Comparison of ENCODE assay signal across 8 cellular contexts in genomic region chr15:76336254-76337046, GRCh38. TPM values are rescaled to one million over a fixed set of nuclear protein-coding genes. Genes with fewer than 3 reads are reported as not detected.
A peak's percentile ranks its signal among the peaks of the same experiment; 100 is the strongest.
DNase-seq lines count a peak whose midpoint lies in the region; ATAC-seq, FAIRE-seq and TF ChIP-seq lines count a peak whose summit lies in the region.

Gene ISL2 (plus strand): TSS chr15:76336773. CDS start chr15:76336884, 111 bp downstream.

- H3K27me3 Mint-ChIP-seq in CD14-positive monocyte (ENCODE audit: low read depth in 3 of 3), result peaks cover 74 to 88% (median 85%) of the 10 kb centered on the region in 3 donors

- TF ChIP-seq POLR2A in Raji (IDR thresholded peaks at IDR 0.05; ENCODE audit: insufficient read depth, low read depth, low read length), result peak; percentile 57

- H3K4me1 Mint-ChIP-seq in CD14-positive monocyte, result peaks cover 62% of the 10 kb centered on the region

- H3K9me3 ChIP-seq in small intestine (ENCODE audit: control insufficient read depth, low read depth), result no peaks in the 10 kb centered on the region

- peaks cover 0 to 53% (median 39%) of the 10 kb centered on the region in 7 donors for H3K9me3 Mint-ChIP-seq in CD14-positive monocyte

- H3K27ac ChIP-seq in small intestine (ENCODE audit: low read depth in 1 of 2, low read length in 1 of 2), result peak within 1 kb of the TSS in 1 of 2 donors; percentile 78

- DNase-seq in CD14-positive monocyte (ENCODE audit: low spot score) (peak; percentile 84), astrocyte of the cerebellum (ENCODE audit: low read depth) (no peak), iPS-NIHi7 (ENCODE audit: extremely low spot score) (peak; percentile 88), small intestine (peak; percentile 47), NCI-H2029 treated with DMSO at 0.1 percent for 48 hours (lab: John Stamatoyannopoulos, UW) (no peak)

- H3K4me3 ChIP-seq in astrocyte of the cerebellum (ENCODE audit: low read depth, low read length) (peak within 1 kb of the TSS; percentile 18), small intestine (ENCODE audit: low read depth in 1 of 2, low read length in 2 of 2) (peak within 1 kb of the TSS; percentile 26 to 41)

- FAIRE-seq in small intestine (lab: Jason Lieb, UNC), result no peak

- peaks cover 13 to 31% of the 10 kb centered on the region in 2 donors for H3K36me3 Mint-ChIP-seq in CD14-positive monocyte

- H3K4me1 ChIP-seq in small intestine (ENCODE audit: control insufficient read depth in 2 of 2, insufficient read depth in 1 of 2, low read depth in 1 of 2, low read length in 1 of 2), result peaks cover 7 to 9% of the 10 kb centered on the region in 2 donors

- H3K27me3 ChIP-seq in small intestine (ENCODE audit: control insufficient read depth in 2 of 2, insufficient read depth in 2 of 2, low read length in 2 of 2), result peaks cover 19 to 40% of the 10 kb centered on the region in 2 donors

- in situ Hi-C loops in astrocyte of the cerebellum (cut with HindIII; ENCODE audit: low sequenced_read_pairs), result no loop called here

- intact Hi-C loops in CD14-positive monocyte (cut with micrococcal nuclease), result no loop called here

- ATAC-seq in GM19324 (IDR thresholded peaks at IDR 0.05; ENCODE audit: low FRiP score, unreplicated experiment), result peak; percentile 54
- peak; percentile 46 for ATAC-seq in HG03520 (IDR thresholded peaks at IDR 0.05; ENCODE audit: unreplicated experiment)

- H3K4me3 Mint-ChIP-seq in CD14-positive monocyte, result peak within 1 kb of the TSS; percentile 83 to 94

- H3K36me3 ChIP-seq in small intestine (ENCODE audit: control insufficient read depth in 2 of 2, insufficient read depth in 2 of 2, low read length in 2 of 2), result no peaks in the 10 kb centered on the region

- 2 to 3% (median 2%) methylated on average over 34 to 40 of the region's 40 CpGs for WGBS in small intestine, 3 donors

- TF ChIP-seq CTCF in CD14-positive monocyte (IDR thresholded peaks at IDR 0.05) (no peak), astrocyte of the cerebellum (IDR thresholded peaks at IDR 0.05; ENCODE audit: low read depth, low read length, missing control alignments) (no peak)

- peak within 1 kb of the TSS; percentile 56 to 95 (median 91) for H3K27ac Mint-ChIP-seq in CD14-positive monocyte

RNA-seq across cellular contexts. Expression of gene ISL2, which starts in this region (rescaled TPM):
- under 1 TPM; 0.40 to 0.52 TPM for polyA plus RNA-seq in CD14-positive monocyte
- 1 to 10 TPM in 1 of 3 donors, under 1 TPM in 1, not detected in 1; 0.54 to 1.4 TPM for polyA plus RNA-seq in small intestine

Comparison
In these comparisons a context has a peak if more than half of its experiments do, and no peak if none do; other contexts are left out.
1. Peak in DNase-seq in CD14-positive monocyte; RNA of the gene not detected or under 1 TPM.
2. DNase-seq: peak in iPS-NIHi7 (single experiment) and small intestine (single experiment); none in astrocyte of the cerebellum (single experiment) and NCI-H2029 treated with DMSO at 0.1 percent for 48 hours (single experiment).